18 cellular contexts compared by ENCODE assay signal in genomic region chr6:15413558-15414257, GRCh38.
A peak's percentile ranks its signal among the peaks of the same experiment; 100 is the strongest.
DNase-seq lines count a peak whose midpoint lies in the region; ATAC-seq and TF ChIP-seq lines count a peak whose summit lies in the region.
"Had no signal": no experiment of that assay in that cellular context is flagged by ENCODE, and none has a peak within 500 bp of the region (broad histone marks: within the 10 kb centered on the region; RNA-seq: fewer than 3 reads in every experiment).

No MANE protein-coding gene starts in this region.

- H3K27ac Mint-ChIP-seq in activated CD4-positive, alpha-beta memory T cell treated with anti-CD3 and anti-CD28 coated beads for 36 hours, result peak overlapping the region; percentile 28
- H3K27ac Mint-ChIP-seq in activated CD4-positive, alpha-beta memory T cell treated with anti-CD3 and anti-CD28 coated beads, Interleukin-2, amount 10 ng/mL, durations not matched to agents 7 days and 5 days, result no peak overlapping the region
- peak overlapping the region; percentile 34 for H3K27ac Mint-ChIP-seq in activated naive CD8-positive, alpha-beta T cell treated with anti-CD3 and anti-CD28 coated beads, Interleukin-2, amount 10 ng/mL, durations not matched to agents 7 days and 5 days
- H3K27ac Mint-ChIP-seq in Caco-2 (ENCODE audit: unreplicated experiment), result no peak overlapping the region
- H3K27ac Mint-ChIP-seq in H9, result peak overlapping the region in 1 of 3 experiments; percentile 19; a peak in 2 of 7 replicates
- H3K27ac Mint-ChIP-seq: activated B cell treated with CpG ODN at 0.5 μM for 24 hours, memory B cell had no signal

- H3F3A ChIP-seq in smooth muscle cell (ENCODE audit: low read depth), result no peaks in the 10 kb centered on the region

- no peak overlapping the region for H2AK5ac ChIP-seq in H9 (ENCODE audit: insufficient read length, low read length)

- no peak overlapping the region for H2AFZ ChIP-seq in smooth muscle cell (ENCODE audit: low read depth)
- H2AFZ ChIP-seq in H9 (ENCODE audit: low read length), result no peak overlapping the region

- no peak overlapping the region for H4K91ac ChIP-seq in H9 (ENCODE audit: insufficient read length, low read depth, low read length)

- H3K36me3 Mint-ChIP-seq in activated CD4-positive, alpha-beta memory T cell treated with anti-CD3 and anti-CD28 coated beads for 36 hours, result peaks cover 65% of the 10 kb centered on the region
- H3K36me3 Mint-ChIP-seq in activated CD4-positive, alpha-beta memory T cell treated with anti-CD3 and anti-CD28 coated beads, Interleukin-2, amount 10 ng/mL, durations not matched to agents 7 days and 5 days (ENCODE audit: low read depth), result peaks cover 63% of the 10 kb centered on the region
- H3K36me3 Mint-ChIP-seq in activated naive CD8-positive, alpha-beta T cell treated with anti-CD3 and anti-CD28 coated beads, Interleukin-2, amount 10 ng/mL, durations not matched to agents 7 days and 5 days, result peaks cover 59% of the 10 kb centered on the region
- peaks cover 41% of the 10 kb centered on the region for H3K36me3 Mint-ChIP-seq in Caco-2 (ENCODE audit: insufficient read depth, unreplicated experiment)
- H3K36me3 Mint-ChIP-seq in H9 (ENCODE audit: insufficient read depth in 1 of 3, low read depth in 3 of 3), result peaks cover 65 to 74% (median 73%) of the 10 kb centered on the region in 3 experiments

- peaks cover 12% of the 10 kb centered on the region for H3K79me2 ChIP-seq in smooth muscle cell (ENCODE audit: low read depth)
- H3K79me2 ChIP-seq in H9 (ENCODE audit: insufficient read depth, low read length), result peaks cover 74% of the 10 kb centered on the region

- no peak overlapping the region for H2BK120ac ChIP-seq in H9 (ENCODE audit: low read depth, low read length, poor library complexity, severe bottlenecking)

- H3K4me2 ChIP-seq in smooth muscle cell (peak overlapping the region; percentile 24), H9 (ENCODE audit: insufficient read depth, insufficient read length, low read length) (no peak overlapping the region)

- peaks cover 12% of the 10 kb centered on the region for H3K9me3 Mint-ChIP-seq in activated CD4-positive, alpha-beta memory T cell treated with anti-CD3 and anti-CD28 coated beads for 36 hours
- H3K9me3 Mint-ChIP-seq in activated CD4-positive, alpha-beta memory T cell treated with anti-CD3 and anti-CD28 coated beads, Interleukin-2, amount 10 ng/mL, durations not matched to agents 7 days and 5 days, result peaks cover 20% of the 10 kb centered on the region
- peaks cover 5% of the 10 kb centered on the region for H3K9me3 Mint-ChIP-seq in activated naive CD8-positive, alpha-beta T cell treated with anti-CD3 and anti-CD28 coated beads, Interleukin-2, amount 10 ng/mL, durations not matched to agents 7 days and 5 days
- H3K9me3 Mint-ChIP-seq in Caco-2 (ENCODE audit: unreplicated experiment) (peaks cover 13% of the 10 kb centered on the region), H9 (peaks cover 20 to 36% of the 10 kb centered on the region in 2 experiments)

- peaks cover 65% of the 10 kb centered on the region for H3K4me1 Mint-ChIP-seq in activated CD4-positive, alpha-beta memory T cell treated with anti-CD3 and anti-CD28 coated beads for 36 hours (ENCODE audit: low read depth)
- H3K4me1 Mint-ChIP-seq in activated CD4-positive, alpha-beta memory T cell treated with anti-CD3 and anti-CD28 coated beads, Interleukin-2, amount 10 ng/mL, durations not matched to agents 7 days and 5 days, result peaks cover 66% of the 10 kb centered on the region
- H3K4me1 Mint-ChIP-seq in activated naive CD8-positive, alpha-beta T cell treated with anti-CD3 and anti-CD28 coated beads, Interleukin-2, amount 10 ng/mL, durations not matched to agents 7 days and 5 days, result peaks cover 60% of the 10 kb centered on the region
- peaks cover 24% of the 10 kb centered on the region for H3K4me1 Mint-ChIP-seq in Caco-2 (ENCODE audit: low read depth, unreplicated experiment)
- peaks cover 51 to 57% of the 10 kb centered on the region in 2 experiments for H3K4me1 Mint-ChIP-seq in H9

- TF ChIP-seq POLR2A in lower leg skin (IDR thresholded peaks at IDR 0.05), result no peak

- no peak for ATAC-seq in activated naive CD8-positive, alpha-beta T cell treated with anti-CD3 and anti-CD28 coated beads, Interleukin-2, amount 10 ng/mL, durations not matched to agents 7 days and 5 days (ENCODE audit: low read depth)

- no peak overlapping the region for H3K56ac ChIP-seq in H9 (ENCODE audit: insufficient read length, low read depth, low read length)

- H3K9ac ChIP-seq in smooth muscle cell (ENCODE audit: low read depth), result no peak overlapping the region
- H3K9ac ChIP-seq in H9 (ENCODE audit: extremely low read depth, insufficient read length, low read length), result no peak overlapping the region

- no peak overlapping the region for H3K14ac ChIP-seq in H9 (ENCODE audit: insufficient read depth, low read length)

- no peak overlapping the region for H4K8ac ChIP-seq in H9 (replicated peaks; ENCODE audit: insufficient read length, low read depth, low read length)

- no peaks in the 10 kb centered on the region for H3K23me2 ChIP-seq in H9 (ENCODE audit: insufficient read length, low read depth, low read length, poor library complexity, severe bottlenecking)

- no peak overlapping the region for H2BK15ac ChIP-seq in H9 (ENCODE audit: low read depth, low read length)

- H4K5ac ChIP-seq in H9 (ENCODE audit: insufficient read length, low read depth, low read length), result no peak overlapping the region

- H3K27ac ChIP-seq in smooth muscle cell (ENCODE audit: low read depth) (no peak overlapping the region), H9 (ENCODE audit: insufficient read length, low read depth, low read length) (no peak overlapping the region)
- H3K27ac ChIP-seq: colonic mucosa, SJSA1 had no signal

- H3K27me3 Mint-ChIP-seq in activated CD4-positive, alpha-beta memory T cell treated with anti-CD3 and anti-CD28 coated beads for 36 hours, result no peaks in the 10 kb centered on the region
- no peaks in the 10 kb centered on the region for H3K27me3 Mint-ChIP-seq in activated CD4-positive, alpha-beta memory T cell treated with anti-CD3 and anti-CD28 coated beads, Interleukin-2, amount 10 ng/mL, durations not matched to agents 7 days and 5 days
- no peaks in the 10 kb centered on the region for H3K27me3 Mint-ChIP-seq in activated naive CD8-positive, alpha-beta T cell treated with anti-CD3 and anti-CD28 coated beads, Interleukin-2, amount 10 ng/mL, durations not matched to agents 7 days and 5 days
- H3K27me3 Mint-ChIP-seq in Caco-2 (ENCODE audit: insufficient read depth, unreplicated experiment) (no peaks in the 10 kb centered on the region), H9 (ENCODE audit: low read depth) (no peaks in the 10 kb centered on the region; the same call in 1 of the 2 replicates)
- H3K27me3 Mint-ChIP-seq: activated B cell treated with CpG ODN at 0.5 μM for 24 hours, memory B cell had no signal

- H3K36me3 ChIP-seq in smooth muscle cell (ENCODE audit: low read depth), result no peaks in the 10 kb centered on the region
- H3K36me3 ChIP-seq in Caco-2 (ENCODE audit: control insufficient read depth, insufficient read depth, low read length), result no peaks in the 10 kb centered on the region; the same call in 1 of the 2 replicates
- H3K36me3 ChIP-seq: colonic mucosa, HAP-1 had no signal

- H3K27me3 ChIP-seq in smooth muscle cell (ENCODE audit: low read depth) (no peaks in the 10 kb centered on the region), Caco-2 (replicated peaks; ENCODE audit: control insufficient read depth, insufficient read depth, low read length) (no peaks in the 10 kb centered on the region), H9 (ENCODE audit: insufficient read depth, low read length) (no peaks in the 10 kb centered on the region)
- H3K27me3 ChIP-seq: colonic mucosa, SJSA1, tibial nerve had no signal

- H4K20me1 ChIP-seq in smooth muscle cell (ENCODE audit: low read depth) (peaks cover 61% of the 10 kb centered on the region), H9 (ENCODE audit: control insufficient read depth, insufficient read depth, insufficient read length) (no peaks in the 10 kb centered on the region)

- intact Hi-C loops in activated CD4-positive, alpha-beta memory T cell treated with anti-CD3 and anti-CD28 coated beads for 36 hours (cut with micrococcal nuclease), result no loop called here
- intact Hi-C loops in Caco-2 (cut with micrococcal nuclease; ENCODE audit: unreplicated experiment) (no loop called here), lower leg skin (cut with DNase I; ENCODE audit: low total_unique reads) (no loop called here)

- H2BK12ac ChIP-seq in H9 (ENCODE audit: insufficient read length, low read depth, low read length), result no peak overlapping the region

- BruUV-seq in Caco-2 (replicated peaks; lab: Mats Ljungman, UMichigan), result no TSS peak

- H2BK5ac ChIP-seq in H9 (ENCODE audit: insufficient read length, low read length), result no peak overlapping the region

- H3K23ac ChIP-seq in H9 (ENCODE audit: insufficient read length, low read depth, low read length), result no peak overlapping the region

- H3K4me1 ChIP-seq in smooth muscle cell (ENCODE audit: low read depth) (peaks cover 29% of the 10 kb centered on the region), Caco-2 (peaks cover 22% of the 10 kb centered on the region), H9 (ENCODE audit: insufficient read depth, low read length) (no peaks in the 10 kb centered on the region; the same call in 1 of the 2 replicates)
- H3K4me1 ChIP-seq: colonic mucosa, HAP-1 had no signal

- POLR2A ChIA-PET in activated CD4-positive, alpha-beta memory T cell treated with anti-CD3 and anti-CD28 coated beads for 36 hours (lab: Charles Lee), result no interaction called here
- POLR2A ChIA-PET in activated CD4-positive, alpha-beta memory T cell treated with anti-CD3 and anti-CD28 coated beads, Interleukin-2, amount 10 ng/mL, durations not matched to agents 7 days and 5 days (lab: Charles Lee), result interaction anchor here (0.9 to 1.4 kb wide), 2 partner anchors 8 to 10 kb away, joined by 4 to 5 read pairs; no protein-coding TSS in a partner anchor
- POLR2A ChIA-PET in activated naive CD8-positive, alpha-beta T cell treated with anti-CD3 and anti-CD28 coated beads, Interleukin-2, amount 10 ng/mL, durations not matched to agents 7 days and 5 days (lab: Charles Lee), result interaction anchor here (3.7 kb wide), 1 partner anchor 8 kb away, joined by 31 read pairs; no protein-coding TSS in a partner anchor
- POLR2A ChIA-PET in Caco-2 (lab: Charles Lee), result no interaction called here

- peaks cover 5% of the 10 kb centered on the region for H3K79me1 ChIP-seq in H9 (ENCODE audit: insufficient read depth, low read depth, low read length, poor library complexity, severe bottlenecking)

- no peak for DNase-seq in activated CD4-positive, alpha-beta memory T cell treated with anti-CD3 and anti-CD28 coated beads for 36 hours
- no peak for DNase-seq in activated CD4-positive, alpha-beta memory T cell treated with anti-CD3 and anti-CD28 coated beads, Interleukin-2, amount 10 ng/mL, durations not matched to agents 7 days and 5 days
- no peak for DNase-seq in activated naive CD8-positive, alpha-beta T cell treated with anti-CD3 and anti-CD28 coated beads, Interleukin-2, amount 10 ng/mL, durations not matched to agents 7 days and 5 days
- DNase-seq in fibroblast of villous mesenchyme (ENCODE audit: low read depth) (peak; percentile 86), smooth muscle cell (lab: John Stamatoyannopoulos, UW; ENCODE audit: unreplicated experiment) (no peak), Caco-2 (no peak), lower leg skin (ENCODE audit: low spot score in 2 of 2) (no peak), H9 (no peak)
- DNase-seq: ACHN, activated B cell treated with CpG ODN at 0.5 μM for 24 hours, colonic mucosa, DMS79, head of caudate nucleus, NCI-H187 treated with DMSO at 0.1 percent for 48 hours had no signal

- H3K9me3 ChIP-seq in smooth muscle cell (replicated peaks; ENCODE audit: low read depth) (peaks cover 4% of the 10 kb centered on the region), Caco-2 (0 out of 2 replicates have a peak, but pooled peaks cover 3% of the 10 kb centered on the region), H9 (ENCODE audit: control insufficient read depth, low read depth, low read length) (no peaks in the 10 kb centered on the region)
- H3K9me3 ChIP-seq: colonic mucosa, HAP-1, SJSA1 had no signal

- no peak overlapping the region for H3T11ph ChIP-seq in H9 (ENCODE audit: low read length)

- 42% methylated on average over 6 of the region's 6 CpGs for WGBS in smooth muscle cell (ENCODE audit: low lambda C conversion rate)
- 36 to 48% methylated on average over 6 of the region's 6 CpGs for WGBS in lower leg skin, 2 donors
- no CpG with 5 or more reads among the region's 6 CpGs for WGBS in H9 (ENCODE audit: extremely low coverage, insufficient read length, low lambda C conversion rate)

- H3K4me3 Mint-ChIP-seq in activated CD4-positive, alpha-beta memory T cell treated with anti-CD3 and anti-CD28 coated beads for 36 hours, result no peak overlapping the region
- H3K4me3 Mint-ChIP-seq in activated CD4-positive, alpha-beta memory T cell treated with anti-CD3 and anti-CD28 coated beads, Interleukin-2, amount 10 ng/mL, durations not matched to agents 7 days and 5 days, result no peak overlapping the region
- no peak overlapping the region for H3K4me3 Mint-ChIP-seq in activated naive CD8-positive, alpha-beta T cell treated with anti-CD3 and anti-CD28 coated beads, Interleukin-2, amount 10 ng/mL, durations not matched to agents 7 days and 5 days
- no peak overlapping the region for H3K4me3 Mint-ChIP-seq in Caco-2 (ENCODE audit: unreplicated experiment)
- H3K4me3 Mint-ChIP-seq in H9, result no peak overlapping the region
- H3K4me3 Mint-ChIP-seq: activated B cell treated with CpG ODN at 0.5 μM for 24 hours, memory B cell had no signal

- no peak overlapping the region for H3K18ac ChIP-seq in H9 (ENCODE audit: insufficient read length, low read depth, low read length)

- TF ChIP-seq CTCF in fibroblast of villous mesenchyme (IDR thresholded peaks at IDR 0.05; ENCODE audit: insufficient read depth, low read depth, low read length) (no peak), smooth muscle cell (IDR thresholded peaks at IDR 0.05; ENCODE audit: borderline replicate concordance, insufficient read depth, poor library complexity, severe bottlenecking) (no peak), Caco-2 (IDR thresholded peaks at IDR 0.05; ENCODE audit: insufficient read depth in 1 of 2, low read depth in 1 of 2, low read length in 1 of 2, severe bottlenecking in 1 of 2, unreplicated experiment in 1 of 2) (no peak), lower leg skin (IDR thresholded peaks at IDR 0.05) (no peak), H9 (conservative IDR thresholded peaks at IDR 0.05) (no peak)

- no peak overlapping the region for H3K4me3 ChIP-seq in fibroblast of villous mesenchyme (ENCODE audit: low read depth, low read length)
- H3K4me3 ChIP-seq in smooth muscle cell, result no peak overlapping the region
- no peak overlapping the region for H3K4me3 ChIP-seq in Caco-2 (ENCODE audit: low read depth, low read length)
- no peak overlapping the region for H3K4me3 ChIP-seq in lower leg skin (ENCODE audit: low read depth, poor library complexity, severe bottlenecking)
- H3K4me3 ChIP-seq: colonic mucosa, HAP-1, SJSA1, tibial nerve had no signal

- no peak overlapping the region for H3K4ac ChIP-seq in H9 (ENCODE audit: low read depth, low read length)

- CTCF ChIA-PET in activated CD4-positive, alpha-beta memory T cell treated with anti-CD3 and anti-CD28 coated beads for 36 hours (lab: Charles Lee), result interaction anchor here (0.8 to 1.0 kb wide), 2 partner anchors 9 to 50 kb away, joined by 3 read pairs; no protein-coding TSS in a partner anchor
- CTCF ChIA-PET in activated CD4-positive, alpha-beta memory T cell treated with anti-CD3 and anti-CD28 coated beads, Interleukin-2, amount 10 ng/mL, durations not matched to agents 7 days and 5 days (lab: Charles Lee), result interaction anchor here (1.3 to 1.6 kb wide), 2 partner anchors 9 kb away, joined by 4 to 5 read pairs; no protein-coding TSS in a partner anchor
- CTCF ChIA-PET in Caco-2 (lab: Charles Lee), result no interaction called here

- H2BK20ac ChIP-seq in H9 (ENCODE audit: low read depth, low read length, poor library complexity, severe bottlenecking), result no peak overlapping the region

Comparison
In these comparisons a context has a peak if more than half of its experiments do, and no peak if none do; other contexts are left out.
1. H3K27ac Mint-ChIP-seq: peak in activated CD4-positive, alpha-beta memory T cell treated with anti-CD3 and anti-CD28 coated beads for 36 hours (single experiment) and activated naive CD8-positive, alpha-beta T cell treated with anti-CD3 and anti-CD28 coated beads, Interleukin-2, amount 10 ng/mL, durations not matched to agents 7 days and 5 days (single experiment); none in activated CD4-positive, alpha-beta memory T cell treated with anti-CD3 and anti-CD28 coated beads, Interleukin-2, amount 10 ng/mL, durations not matched to agents 7 days and 5 days (single experiment) and Caco-2 (single experiment).
2. POLR2A ChIA-PET loops: an anchor here in activated CD4-positive, alpha-beta memory T cell treated with anti-CD3 and anti-CD28 coated beads, Interleukin-2, amount 10 ng/mL, durations not matched to agents 7 days and 5 days (0.9 to 1.4 kb wide) and activated naive CD8-positive, alpha-beta T cell treated with anti-CD3 and anti-CD28 coated beads, Interleukin-2, amount 10 ng/mL, durations not matched to agents 7 days and 5 days (3.7 kb wide); none called in activated CD4-positive, alpha-beta memory T cell treated with anti-CD3 and anti-CD28 coated beads for 36 hours and Caco-2.